21 cellular contexts compared by ENCODE assay signal in genomic region chrX:139882299-139882698, GRCh38. TPM values are rescaled to one million over a fixed set of nuclear protein-coding genes. Genes with fewer than 3 reads are reported as not detected.
A peak's percentile ranks its signal among the peaks of the same experiment; 100 is the strongest.
DNase-seq lines count a peak whose midpoint lies in the region; ATAC-seq and TF ChIP-seq lines count a peak whose summit lies in the region.
"Had no signal": no experiment of that assay in that cellular context is flagged by ENCODE, and none has a peak within 500 bp of the region (broad histone marks: within the 10 kb centered on the region; RNA-seq: fewer than 3 reads in every experiment).

No MANE protein-coding gene starts in this region.

- no peak for TF ChIP-seq CTCF in choroid plexus epithelial cell (conservative IDR thresholded peaks at IDR 0.05; ENCODE audit: low read depth, low read length)
- TF ChIP-seq CTCF in osteocyte (IDR thresholded peaks at IDR 0.05) = no peak

- no peak overlapping the region for H3K4me3 Mint-ChIP-seq in osteocyte (ENCODE audit: unreplicated experiment)
- H3K4me3 Mint-ChIP-seq: activated B cell treated with CpG ODN at 0.5 μM for 24 hours; activated CD8-positive, alpha-beta T cell treated with anti-CD3 and anti-CD28 coated beads for 36 hours; activated naive CD8-positive, alpha-beta T cell treated with anti-CD3 and anti-CD28 coated beads for 36 hours; activated T-cell treated with anti-CD3 and anti-CD28 coated beads, Interleukin-2, amount 50 U/mL, for 4 hours; B cell; stimulated activated naive B cell treated with anti-CD40 and anti-IgM and Interleukin-4, amounts not matched to agents 10 μg/mL and 1 μg/mL and 100 μg/mL, for 72 hours had no signal

- peak; percentile 62 for DNase-seq in EH (ENCODE audit: low read depth)
- peak; percentile 21 for DNase-seq in LHCN-M2 (ENCODE audit: low read depth)
- peak; percentile 47 for DNase-seq in choroid plexus epithelial cell (ENCODE audit: low read depth)
- DNase-seq in osteocyte (ENCODE audit: extremely low spot score, unreplicated experiment) = no peak
- no peak for DNase-seq in NCI-H2196 (lab: John Stamatoyannopoulos, UW; ENCODE audit: unreplicated experiment)
- DNase-seq: activated B cell treated with CpG ODN at 0.5 μM for 24 hours; activated CD8-positive, alpha-beta T cell treated with anti-CD3 and anti-CD28 coated beads for 36 hours; activated naive CD8-positive, alpha-beta T cell treated with anti-CD3 and anti-CD28 coated beads for 36 hours; activated T-cell treated with anti-CD3 and anti-CD28 coated beads, Interleukin-2, amount 50 U/mL, for 4 hours; Caco-2; dorsolateral prefrontal cortex; H7; MM.1S; PC-9; right cardiac atrium; stimulated activated naive B cell treated with anti-CD40 and anti-IgM and Interleukin-4, amounts not matched to agents 10 μg/mL and 1 μg/mL and 100 μg/mL, for 72 hours; thyroid gland had no signal

- no peak overlapping the region for H3K4me3 ChIP-seq in choroid plexus epithelial cell (ENCODE audit: low read depth, low read length)
- H3K4me3 ChIP-seq: dorsolateral prefrontal cortex, PC-9, thyroid gland had no signal

- H3K4me1 Mint-ChIP-seq in osteocyte (ENCODE audit: unreplicated experiment) = peaks cover 38% of the 10 kb centered on the region

- no peaks in the 10 kb centered on the region for H3K27me3 Mint-ChIP-seq in osteocyte (ENCODE audit: unreplicated experiment)
- H3K27me3 Mint-ChIP-seq: activated B cell treated with CpG ODN at 0.5 μM for 24 hours; activated CD8-positive, alpha-beta T cell treated with anti-CD3 and anti-CD28 coated beads for 36 hours; activated naive CD8-positive, alpha-beta T cell treated with anti-CD3 and anti-CD28 coated beads for 36 hours; B cell; stimulated activated naive B cell treated with anti-CD40 and anti-IgM and Interleukin-4, amounts not matched to agents 10 μg/mL and 1 μg/mL and 100 μg/mL, for 72 hours had no signal

- ATAC-seq in GM18909 (IDR thresholded peaks at IDR 0.05; ENCODE audit: poor library complexity, unreplicated experiment) (no peak), GM18868 (IDR thresholded peaks at IDR 0.05; ENCODE audit: unreplicated experiment) (no peak)
- ATAC-seq: activated CD8-positive, alpha-beta T cell treated with anti-CD3 and anti-CD28 coated beads for 36 hours; activated T-cell treated with anti-CD3 and anti-CD28 coated beads, Interleukin-2, amount 50 U/mL, for 4 hours; left lobe of liver; stimulated activated naive B cell treated with anti-CD40 and anti-IgM and Interleukin-4, amounts not matched to agents 10 μg/mL and 1 μg/mL and 100 μg/mL, for 72 hours had no signal

- H3K36me3 Mint-ChIP-seq in osteocyte (ENCODE audit: unreplicated experiment) = peaks cover 2% of the 10 kb centered on the region

- H3K27ac Mint-ChIP-seq in osteocyte (ENCODE audit: unreplicated experiment) = peak overlapping the region; percentile 81
- H3K27ac Mint-ChIP-seq: activated B cell treated with CpG ODN at 0.5 μM for 24 hours; activated CD8-positive, alpha-beta T cell treated with anti-CD3 and anti-CD28 coated beads for 36 hours; activated naive CD8-positive, alpha-beta T cell treated with anti-CD3 and anti-CD28 coated beads for 36 hours; B cell; stimulated activated naive B cell treated with anti-CD40 and anti-IgM and Interleukin-4, amounts not matched to agents 10 μg/mL and 1 μg/mL and 100 μg/mL, for 72 hours had no signal

- H3K9me3 Mint-ChIP-seq in osteocyte (ENCODE audit: unreplicated experiment) = peaks cover 10% of the 10 kb centered on the region
- H3K9me3 Mint-ChIP-seq: activated B cell treated with CpG ODN at 0.5 μM for 24 hours; activated CD8-positive, alpha-beta T cell treated with anti-CD3 and anti-CD28 coated beads for 36 hours; activated naive CD8-positive, alpha-beta T cell treated with anti-CD3 and anti-CD28 coated beads for 36 hours; activated T-cell treated with anti-CD3 and anti-CD28 coated beads, Interleukin-2, amount 50 U/mL, for 4 hours; stimulated activated naive B cell treated with anti-CD40 and anti-IgM and Interleukin-4, amounts not matched to agents 10 μg/mL and 1 μg/mL and 100 μg/mL, for 72 hours had no signal

RNA-seq across cellular contexts. Expression of gene ATP11C, which starts 50.6 kb away (rescaled TPM):
- total RNA-seq in LHCN-M2 (2014; rRNA removed) = 32.4 and 44.3 TPM in 2 replicates
- 7.1 TPM for polyA plus RNA-seq in LHCN-M2 (2012)
- 24.1 and 26.2 TPM in 2 replicates for total RNA-seq in osteocyte

Comparison
In these comparisons a context has a peak if more than half of its experiments do, and no peak if none do; other contexts are left out.
1. DNase-seq: peak in EH (single experiment), LHCN-M2 (single experiment) and choroid plexus epithelial cell (single experiment); none in osteocyte (single experiment) and NCI-H2196 (single experiment).